In genomic region chr9:106862946-106863740, GRCh38 we compare ENCODE assay signal across 8 cellular contexts. TPM values are rescaled to one million over a fixed set of nuclear protein-coding genes. Genes with fewer than 3 reads are reported as not detected.
DNase-seq lines count a peak whose midpoint lies in the region; ATAC-seq and TF ChIP-seq lines count a peak whose summit lies in the region.

ZNF462 (plus strand) TSS chr9:106863166; CDS start chr9:106923384, 60,218 bp downstream.

- peaks cover 62% of the 10 kb centered on the region for H3K27me3 Mint-ChIP-seq in activated B cell treated with CpG ODN at 0.5 μM for 24 hours
- peaks cover 72 to 86% (median 85%) of the 10 kb centered on the region in 5 donors for H3K27me3 Mint-ChIP-seq in naive thymus-derived CD4-positive, alpha-beta T cell

- TF ChIP-seq CTCF in activated B cell treated with CpG ODN at 0.5 μM for 24 hours (IDR thresholded peaks at IDR 0.05), result no peak
- TF ChIP-seq CTCF in fibroblast of pulmonary artery (IDR thresholded peaks at IDR 0.05; ENCODE audit: low read length, missing control alignments), result no peak

- H3K9me3 Mint-ChIP-seq in activated B cell treated with CpG ODN at 0.5 μM for 24 hours, result no peaks in the 10 kb centered on the region
- peaks cover 0 to 27% (median 6%) of the 10 kb centered on the region in 11 donors for H3K9me3 Mint-ChIP-seq in naive thymus-derived CD4-positive, alpha-beta T cell

- no peak within 1 kb of the TSS for H3K27ac Mint-ChIP-seq in activated B cell treated with CpG ODN at 0.5 μM for 24 hours
- H3K27ac Mint-ChIP-seq in naive thymus-derived CD4-positive, alpha-beta T cell, result peak within 1 kb of the TSS in 2 of 9 donors; percentile 31 to 59

- peaks cover 42% of the 10 kb centered on the region for H3K4me1 Mint-ChIP-seq in activated B cell treated with CpG ODN at 0.5 μM for 24 hours
- H3K4me1 Mint-ChIP-seq in naive thymus-derived CD4-positive, alpha-beta T cell, result peaks cover 15 to 52% (median 35%) of the 10 kb centered on the region in 7 donors

- intact Hi-C loops in activated B cell treated with CpG ODN at 0.5 μM for 24 hours (cut with micrococcal nuclease), result no loop called here
- intact Hi-C loops in naive thymus-derived CD4-positive, alpha-beta T cell (cut with micrococcal nuclease), result loop anchor here in 1 of 2 donors (2.0 kb wide), 1 partner anchor 58 kb away; no protein-coding TSS in a partner anchor

- H3K36me3 Mint-ChIP-seq in activated B cell treated with CpG ODN at 0.5 μM for 24 hours (ENCODE audit: low read depth), result no peaks in the 10 kb centered on the region
- H3K36me3 Mint-ChIP-seq in naive thymus-derived CD4-positive, alpha-beta T cell, result peaks cover 0 to 10% (median 5%) of the 10 kb centered on the region in 5 donors

- H3K27ac ChIP-seq in naive thymus-derived CD4-positive, alpha-beta T cell (ENCODE audit: low read depth, low read length), result no peak within 1 kb of the TSS

- no peaks in the 10 kb centered on the region for H3K9me3 ChIP-seq in naive thymus-derived CD4-positive, alpha-beta T cell (ENCODE audit: control insufficient read depth in 2 of 3, low read length in 3 of 3)

- no peak for ATAC-seq in activated B cell treated with CpG ODN at 0.5 μM for 24 hours (ENCODE audit: low read depth)
- no peak for ATAC-seq in naive thymus-derived CD4-positive, alpha-beta T cell
- ATAC-seq in HG02623 (IDR thresholded peaks at IDR 0.05; ENCODE audit: unreplicated experiment), result no peak
- ATAC-seq in GM21737 (IDR thresholded peaks at IDR 0.05; ENCODE audit: unreplicated experiment), result no peak
- ATAC-seq in GM21786 (IDR thresholded peaks at IDR 0.05; ENCODE audit: unreplicated experiment), result no peak

- CTCF ChIA-PET in activated B cell treated with CpG ODN at 0.5 μM for 24 hours (lab: Charles Lee), result no interaction called here
- CTCF ChIA-PET in naive thymus-derived CD4-positive, alpha-beta T cell (lab: Charles Lee), result no interaction called here

- POLR2A ChIA-PET in activated B cell treated with CpG ODN at 0.5 μM for 24 hours (lab: Charles Lee), result no interaction called here
- POLR2A ChIA-PET in naive thymus-derived CD4-positive, alpha-beta T cell (lab: Charles Lee), result no interaction called here

- H3K36me3 ChIP-seq in naive thymus-derived CD4-positive, alpha-beta T cell (ENCODE audit: control insufficient read depth in 2 of 3, insufficient read depth in 3 of 3, low read length in 3 of 3), result no peaks in the 10 kb centered on the region

- H3K27me3 ChIP-seq in naive thymus-derived CD4-positive, alpha-beta T cell (ENCODE audit: control insufficient read depth in 2 of 2, insufficient read depth in 2 of 2, low read length in 2 of 2), result peaks cover 4 to 17% of the 10 kb centered on the region in 2 donors

- DNase-seq in DMS153 treated with DMSO at 0.1 percent for 48 hours (lab: John Stamatoyannopoulos, UW; ENCODE audit: unreplicated experiment), result peak; percentile 62
- DNase-seq in LoVo (ENCODE audit: low spot score), result peak; percentile 44
- no peak for DNase-seq in activated B cell treated with CpG ODN at 0.5 μM for 24 hours
- DNase-seq in fibroblast of pulmonary artery (ENCODE audit: low read depth), result peak; percentile 70
- no peak for DNase-seq in naive thymus-derived CD4-positive, alpha-beta T cell

- peak within 1 kb of the TSS; percentile 85 for H3K4me3 ChIP-seq in fibroblast of pulmonary artery (replicated peaks; ENCODE audit: low read depth, low read length)
- H3K4me3 ChIP-seq in naive thymus-derived CD4-positive, alpha-beta T cell (ENCODE audit: low read length), result no peak within 1 kb of the TSS

- no peaks in the 10 kb centered on the region for H3K4me1 ChIP-seq in naive thymus-derived CD4-positive, alpha-beta T cell (ENCODE audit: control insufficient read depth in 2 of 2, insufficient read depth in 2 of 2, low read length in 2 of 2)

- peak within 1 kb of the TSS; percentile 71 for H3K4me3 Mint-ChIP-seq in activated B cell treated with CpG ODN at 0.5 μM for 24 hours
- H3K4me3 Mint-ChIP-seq in naive thymus-derived CD4-positive, alpha-beta T cell, result peak within 1 kb of the TSS; percentile 70 to 95 (median 86)

RNA-seq across cellular contexts. Expression of gene ZNF462, which starts in this region (rescaled TPM):
- total RNA-seq in activated B cell treated with CpG ODN at 0.5 μM for 24 hours, result not detected in 2 replicates
- 1 to 10 TPM in 2 of 5 experiments, under 1 TPM in 3; 0.11 to 3.2 (median 0.57) TPM for total RNA-seq in naive thymus-derived CD4-positive, alpha-beta T cell
- polyA plus RNA-seq in naive thymus-derived CD4-positive, alpha-beta T cell, result under 1 TPM in 1 of 2 donors, not detected in 1; 0.48 TPM

Comparison
In these comparisons a context has a peak if more than half of its experiments do, and no peak if none do; other contexts are left out.
1. DNase-seq: peak in DMS153 treated with DMSO at 0.1 percent for 48 hours (single experiment), LoVo (single experiment) and fibroblast of pulmonary artery (single experiment); none in activated B cell treated with CpG ODN at 0.5 μM for 24 hours (single experiment) and naive thymus-derived CD4-positive, alpha-beta T cell (0 of 9).